ENCODE assay signal across 30 cellular contexts in the genomic region with DNA sequence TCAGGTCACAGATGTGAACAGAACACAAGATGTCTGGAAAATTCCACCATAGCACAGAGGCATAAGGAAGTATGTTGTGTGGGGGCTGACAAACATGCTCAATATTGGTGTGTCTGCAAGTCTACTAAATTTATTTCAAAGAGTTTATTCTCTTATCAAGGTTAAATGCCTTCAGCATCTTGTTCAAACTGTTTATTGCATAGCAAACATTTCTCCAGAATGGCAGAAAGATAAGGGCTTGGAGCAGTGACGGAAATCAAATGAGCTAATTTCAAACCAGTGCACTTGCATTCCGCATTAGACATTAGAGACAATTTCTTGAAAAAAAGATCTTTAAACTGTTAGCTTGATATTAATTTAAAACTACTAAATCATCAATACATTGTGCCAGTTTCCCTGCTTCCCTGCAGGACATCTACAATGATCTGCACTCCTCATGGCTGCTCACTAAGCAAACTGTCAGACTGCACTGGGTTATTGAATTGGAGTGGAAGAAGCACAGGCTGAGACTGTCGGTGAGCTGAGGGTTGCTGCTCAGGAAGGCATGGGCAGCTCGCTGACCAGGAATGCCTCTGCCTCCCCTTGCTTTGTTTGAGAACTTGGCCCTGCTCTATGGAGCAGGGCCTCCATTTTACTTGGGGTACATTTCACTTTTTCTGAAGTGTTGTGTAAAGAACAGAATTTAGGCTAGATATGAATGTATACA.
"Had no signal": no experiment of that assay in that cellular context is flagged by ENCODE, and none has a peak within 500 bp of the region (broad histone marks: within the 10 kb centered on the region; RNA-seq: fewer than 3 reads in every experiment).

No MANE protein-coding gene starts in this region.

- H2AFZ ChIP-seq: neural progenitor cell had no signal

- H3K27ac Mint-ChIP-seq: activated CD4-positive, alpha-beta memory T cell treated with anti-CD3 and anti-CD28 coated beads, Interleukin-2, amount 10 ng/mL, durations not matched to agents 7 days and 5 days; activated CD4-positive, alpha-beta T cell treated with anti-CD3 and anti-CD28 coated beads, Interleukin-2, amount 10 ng/mL, durations not matched to agents 7 days and 5 days; activated naive CD4-positive, alpha-beta T cell treated with anti-CD3 and anti-CD28 coated beads, Interleukin-2, amount 10 ng/mL, durations not matched to agents 7 days and 5 days; activated naive CD8-positive, alpha-beta T cell treated with anti-CD3 and anti-CD28 coated beads, Interleukin-2, amount 10 ng/mL, durations not matched to agents 7 days and 5 days; activated T-cell treated with anti-CD3 and anti-CD28 coated beads, Interleukin-2, amount 50 U/mL, for 24 hours; dendritic cell treated with granulocyte-macrophage colony-stimulating factor and Interleukin-4, amounts not matched to agents 40 ng/mL and 50 ng/mL, for 4 days; endodermal cell; memory B cell; natural killer cell; neural progenitor cell; stimulated activated memory B cell treated with anti-CD40 and anti-IgM and Interleukin-4, amounts not matched to agents 10 μg/mL and 1 μg/mL and 100 μg/mL, for 72 hours; stimulated activated naive CD8-positive, alpha-beta T cell treated with anti-CD3 and anti-CD28 coated beads, Interleukin-15, amount 100 ng/mL, for 72 hours; type B pancreatic cell; WTC11 had no signal

- H3K9me3 Mint-ChIP-seq: activated CD4-positive, alpha-beta memory T cell treated with anti-CD3 and anti-CD28 coated beads, Interleukin-2, amount 10 ng/mL, durations not matched to agents 7 days and 5 days; activated CD4-positive, alpha-beta T cell treated with anti-CD3 and anti-CD28 coated beads, Interleukin-2, amount 10 ng/mL, durations not matched to agents 7 days and 5 days; activated naive CD4-positive, alpha-beta T cell treated with anti-CD3 and anti-CD28 coated beads, Interleukin-2, amount 10 ng/mL, durations not matched to agents 7 days and 5 days; activated naive CD8-positive, alpha-beta T cell treated with anti-CD3 and anti-CD28 coated beads, Interleukin-2, amount 10 ng/mL, durations not matched to agents 7 days and 5 days; activated T-cell treated with anti-CD3 and anti-CD28 coated beads, Interleukin-2, amount 50 U/mL, for 24 hours; central memory CD8-positive, alpha-beta T cell; dendritic cell treated with granulocyte-macrophage colony-stimulating factor and Interleukin-4, amounts not matched to agents 40 ng/mL and 50 ng/mL, for 4 days; endodermal cell; memory B cell; natural killer cell; neural progenitor cell; stimulated activated memory B cell treated with anti-CD40 and anti-IgM and Interleukin-4, amounts not matched to agents 10 μg/mL and 1 μg/mL and 100 μg/mL, for 72 hours; stimulated activated naive CD8-positive, alpha-beta T cell treated with anti-CD3 and anti-CD28 coated beads, Interleukin-15, amount 100 ng/mL, for 72 hours; type B pancreatic cell; WTC11 had no signal

- H3K4me1 ChIP-seq: breast epithelium, neural progenitor cell, vagina had no signal

- H3K9me3 ChIP-seq: breast epithelium, esophagus muscularis mucosa, heart left ventricle, sigmoid colon, vagina had no signal

- H3K36me3 Mint-ChIP-seq: activated naive CD4-positive, alpha-beta T cell treated with anti-CD3 and anti-CD28 coated beads, Interleukin-2, amount 10 ng/mL, durations not matched to agents 7 days and 5 days; activated naive CD8-positive, alpha-beta T cell treated with anti-CD3 and anti-CD28 coated beads, Interleukin-2, amount 10 ng/mL, durations not matched to agents 7 days and 5 days; memory B cell; natural killer cell; neural progenitor cell; stimulated activated memory B cell treated with anti-CD40 and anti-IgM and Interleukin-4, amounts not matched to agents 10 μg/mL and 1 μg/mL and 100 μg/mL, for 72 hours; type B pancreatic cell; WTC11 had no signal

- H3K4me2 ChIP-seq: neural progenitor cell had no signal

- H3K9ac ChIP-seq: neural progenitor cell had no signal

- H3K27ac ChIP-seq: breast epithelium, esophagus muscularis mucosa, foreskin keratinocyte, heart left ventricle, neural progenitor cell, sigmoid colon, vagina had no signal

- H3K27me3 ChIP-seq: breast epithelium, esophagus muscularis mucosa, foreskin keratinocyte, heart left ventricle, neural progenitor cell, sigmoid colon, vagina had no signal

- ATAC-seq: foreskin keratinocyte; heart left ventricle; natural killer cell; stimulated activated memory B cell treated with anti-CD40 and anti-IgM and Interleukin-4, amounts not matched to agents 10 μg/mL and 1 μg/mL and 100 μg/mL, for 72 hours; stimulated activated naive CD8-positive, alpha-beta T cell treated with anti-CD3 and anti-CD28 coated beads, Interleukin-15, amount 100 ng/mL, for 72 hours; WTC11 had no signal

- H3K4me1 Mint-ChIP-seq: activated CD4-positive, alpha-beta memory T cell treated with anti-CD3 and anti-CD28 coated beads, Interleukin-2, amount 10 ng/mL, durations not matched to agents 7 days and 5 days; activated CD4-positive, alpha-beta T cell treated with anti-CD3 and anti-CD28 coated beads, Interleukin-2, amount 10 ng/mL, durations not matched to agents 7 days and 5 days; activated naive CD4-positive, alpha-beta T cell treated with anti-CD3 and anti-CD28 coated beads, Interleukin-2, amount 10 ng/mL, durations not matched to agents 7 days and 5 days; central memory CD8-positive, alpha-beta T cell; endodermal cell; memory B cell; natural killer cell; neural progenitor cell; stimulated activated memory B cell treated with anti-CD40 and anti-IgM and Interleukin-4, amounts not matched to agents 10 μg/mL and 1 μg/mL and 100 μg/mL, for 72 hours; stimulated activated naive CD8-positive, alpha-beta T cell treated with anti-CD3 and anti-CD28 coated beads, Interleukin-15, amount 100 ng/mL, for 72 hours; WTC11 had no signal

- H3K36me3 ChIP-seq: breast epithelium, esophagus muscularis mucosa, heart left ventricle, neural progenitor cell, sigmoid colon, vagina had no signal

- H3K4me3 ChIP-seq: breast epithelium, esophagus muscularis mucosa, heart left ventricle, neural progenitor cell, sigmoid colon, vagina had no signal

- FAIRE-seq: small intestine had no signal

- H3K27me3 Mint-ChIP-seq: activated naive CD8-positive, alpha-beta T cell treated with anti-CD3 and anti-CD28 coated beads, Interleukin-2, amount 10 ng/mL, durations not matched to agents 7 days and 5 days; dendritic cell treated with granulocyte-macrophage colony-stimulating factor and Interleukin-4, amounts not matched to agents 40 ng/mL and 50 ng/mL, for 4 days had no signal

- H3K4me3 Mint-ChIP-seq: activated CD4-positive, alpha-beta memory T cell treated with anti-CD3 and anti-CD28 coated beads, Interleukin-2, amount 10 ng/mL, durations not matched to agents 7 days and 5 days; activated CD4-positive, alpha-beta T cell treated with anti-CD3 and anti-CD28 coated beads, Interleukin-2, amount 10 ng/mL, durations not matched to agents 7 days and 5 days; activated naive CD4-positive, alpha-beta T cell treated with anti-CD3 and anti-CD28 coated beads, Interleukin-2, amount 10 ng/mL, durations not matched to agents 7 days and 5 days; activated naive CD8-positive, alpha-beta T cell treated with anti-CD3 and anti-CD28 coated beads, Interleukin-2, amount 10 ng/mL, durations not matched to agents 7 days and 5 days; activated T-cell treated with anti-CD3 and anti-CD28 coated beads, Interleukin-2, amount 50 U/mL, for 24 hours; central memory CD8-positive, alpha-beta T cell; dendritic cell treated with granulocyte-macrophage colony-stimulating factor and Interleukin-4, amounts not matched to agents 40 ng/mL and 50 ng/mL, for 4 days; endodermal cell; memory B cell; natural killer cell; neural progenitor cell; stimulated activated memory B cell treated with anti-CD40 and anti-IgM and Interleukin-4, amounts not matched to agents 10 μg/mL and 1 μg/mL and 100 μg/mL, for 72 hours; stimulated activated naive CD8-positive, alpha-beta T cell treated with anti-CD3 and anti-CD28 coated beads, Interleukin-15, amount 100 ng/mL, for 72 hours; type B pancreatic cell; WTC11 had no signal

- DNase-seq: activated CD4-positive, alpha-beta memory T cell treated with anti-CD3 and anti-CD28 coated beads, Interleukin-2, amount 10 ng/mL, durations not matched to agents 7 days and 5 days; activated CD4-positive, alpha-beta T cell treated with anti-CD3 and anti-CD28 coated beads for 1 hour; activated CD4-positive, alpha-beta T cell treated with anti-CD3 and anti-CD28 coated beads, Interleukin-2, amount 10 ng/mL, durations not matched to agents 7 days and 5 days; activated CD8-positive, alpha-beta memory T cell treated with anti-CD3 and anti-CD28 coated beads, Interleukin-2, amount 50 U/mL, for 48 hours; activated gamma-delta T cell; activated naive CD4-positive, alpha-beta T cell treated with anti-CD3 and anti-CD28 coated beads, Interleukin-2, amount 10 ng/mL, durations not matched to agents 7 days and 5 days; activated naive CD8-positive, alpha-beta T cell treated with anti-CD3 and anti-CD28 coated beads, Interleukin-2, amount 10 ng/mL, durations not matched to agents 7 days and 5 days; activated T-cell treated with anti-CD3 and anti-CD28 coated beads, Interleukin-2, amount 50 U/mL, for 24 hours; amniotic stem cell; endodermal cell; foreskin keratinocyte; heart left ventricle; natural killer cell; posterior cingulate gyrus; sigmoid colon; small intestine; stimulated activated CD4-positive, alpha-beta T cell treated with anti-CD3 and anti-CD28 coated beads, Interleukin-4, amount 100 ng/mL, for 24 hours; stimulated activated naive CD8-positive, alpha-beta T cell treated with anti-CD3 and anti-CD28 coated beads, Interleukin-15, amount 100 ng/mL, for 72 hours; substantia nigra; T-helper 2 cell had no signal
